ENCODE assay signal across 1 cellular context in genomic region chr12:14257734-14258467, GRCh38.
A peak's percentile ranks its signal among the peaks of the same experiment; 100 is the strongest.
TF ChIP-seq lines count a peak whose summit lies in the region.

No MANE protein-coding gene starts in this region.

TF ChIP-seq in HepG2, 621 proteins besides CTCF, POLR2A, EP300 and RAD21 (continued from another document and continues in another):
- TF ChIP-seq ARID4A (CRISPR knock-in tag; IDR thresholded peaks at IDR 0.05; ENCODE audit: borderline replicate concordance) (peak; percentile 38; the same call in 1 of the 2 replicates), SALL2 (CRISPR knock-in tag; IDR thresholded peaks at IDR 0.05) (0 out of 2 replicates have a peak, but pooled peaks have one; percentile 23), ZNF850 (CRISPR knock-in tag; conservative IDR thresholded peaks at IDR 0.05) (no peak), HBP1 (CRISPR knock-in tag; IDR thresholded peaks at IDR 0.05; ENCODE audit: low read depth) (no peak), PITX1 (CRISPR knock-in tag; IDR thresholded peaks at IDR 0.05) (peak; percentile 81; the same call in 1 of the 2 replicates), CSRNP2 (CRISPR knock-in tag; conservative IDR thresholded peaks at IDR 0.05; ENCODE audit: low read depth) (no peak), BRCA1 (CRISPR knock-in tag; IDR thresholded peaks at IDR 0.05) (no peak), E2F5 (CRISPR knock-in tag; conservative IDR thresholded peaks at IDR 0.05) (no peak), KLF13 (CRISPR knock-in tag; IDR thresholded peaks at IDR 0.05) (no peak), SCMH1 (CRISPR knock-in tag; IDR thresholded peaks at IDR 0.05; ENCODE audit: borderline replicate concordance) (no peak), NFATC3 (CRISPR knock-in tag; IDR thresholded peaks at IDR 0.05) (no peak), HIVEP1 (CRISPR knock-in tag; IDR thresholded peaks at IDR 0.05) (no peak), TIGD3 (CRISPR knock-in tag; IDR thresholded peaks at IDR 0.05; ENCODE audit: borderline replicate concordance) (no peak), ZNF570 (CRISPR knock-in tag; IDR thresholded peaks at IDR 0.05; ENCODE audit: borderline replicate concordance) (no peak), GATAD2A (CRISPR knock-in tag; IDR thresholded peaks at IDR 0.05) (peak; percentile 71), ZNF44 (CRISPR knock-in tag; IDR thresholded peaks at IDR 0.05) (no peak), NR3C1 (CRISPR knock-in tag; IDR thresholded peaks at IDR 0.05) (no peak), ZNF646 (CRISPR knock-in tag; IDR thresholded peaks at IDR 0.05) (peak; percentile 61), IRF2 (CRISPR knock-in tag; IDR thresholded peaks at IDR 0.05) (no peak; the same call in none of the 2 replicates), CEBPG (CRISPR knock-in tag; IDR thresholded peaks at IDR 0.05) (peak; percentile 69), ZBTB34 (CRISPR knock-in tag; IDR thresholded peaks at IDR 0.05) (no peak), HES4 (CRISPR knock-in tag; IDR thresholded peaks at IDR 0.05; ENCODE audit: borderline replicate concordance) (no peak), ATF3 (CRISPR knock-in tag; IDR thresholded peaks at IDR 0.05) (peak; percentile 7; the same call in 1 of the 2 replicates), TERF1 (CRISPR knock-in tag; IDR thresholded peaks at IDR 0.05) (no peak), RFX1 (IDR thresholded peaks at IDR 0.05) (no peak), LBX2 (CRISPR knock-in tag; IDR thresholded peaks at IDR 0.05; ENCODE audit: borderline replicate concordance) (no peak), CHCHD3 (CRISPR knock-in tag; IDR thresholded peaks at IDR 0.05) (no peak; the same call in 1 of the 2 replicates), BRD4 (CRISPR knock-in tag; IDR thresholded peaks at IDR 0.05) (no peak; the same call in 1 of the 2 replicates), ZNF883 (CRISPR knock-in tag; IDR thresholded peaks at IDR 0.05; ENCODE audit: not compliant biosample characterization) (no peak), SIX4 (CRISPR knock-in tag; IDR thresholded peaks at IDR 0.05) (peak; percentile 98), SMAD1 (CRISPR knock-in tag; IDR thresholded peaks at IDR 0.05; ENCODE audit: borderline replicate concordance, low read depth) (no peak), YEATS2 (CRISPR knock-in tag; IDR thresholded peaks at IDR 0.05; ENCODE audit: borderline replicate concordance) (no peak), ZNF446 (CRISPR knock-in tag; IDR thresholded peaks at IDR 0.05) (no peak), CENPBD1 (CRISPR knock-in tag; IDR thresholded peaks at IDR 0.05; ENCODE audit: borderline replicate concordance, low read depth) (no peak), SKIL (CRISPR knock-in tag; IDR thresholded peaks at IDR 0.05; ENCODE audit: borderline replicate concordance) (0 out of 2 replicates have a peak, but pooled peaks have one; percentile 17)
